In the genomic region with DNA sequence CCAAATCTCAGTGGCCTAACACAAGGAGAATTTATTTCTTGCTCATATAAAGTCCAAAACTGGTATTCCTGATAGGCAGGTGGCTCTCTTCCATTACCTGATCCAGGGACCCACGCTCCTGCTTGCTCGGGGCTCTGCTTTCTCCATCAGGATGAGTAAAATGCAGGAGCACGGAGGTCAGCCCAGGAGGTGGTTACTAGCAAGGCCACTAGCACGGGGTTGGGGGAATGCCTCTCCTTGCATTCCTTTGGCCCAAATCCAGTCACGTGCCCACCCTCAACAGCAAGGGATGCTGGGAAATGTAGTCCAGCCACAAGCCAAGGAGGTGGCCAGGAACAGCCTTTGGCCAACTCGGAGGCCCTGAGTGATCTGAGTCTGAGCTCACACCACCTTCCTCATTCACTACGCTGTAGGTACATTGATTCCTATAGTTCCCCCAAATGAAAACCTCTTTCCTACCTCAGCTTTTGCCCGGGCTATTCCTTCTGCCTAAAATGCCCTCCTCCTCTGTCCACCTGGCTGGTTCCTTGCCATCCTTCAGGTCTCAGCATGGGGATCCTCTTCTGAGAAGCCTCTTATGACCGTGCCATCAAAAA, we compare ENCODE assay signal across 1 cellular context.
TF ChIP-seq lines count a peak whose summit lies in the region.

No MANE protein-coding gene starts in this region.

TF ChIP-seq in HepG2, 621 proteins besides CTCF, POLR2A, EP300 and RAD21 (continued from another document and continues in another):
- TF ChIP-seq NFAT5 (CRISPR knock-in tag; IDR thresholded peaks at IDR 0.05) (no peak), TFAP4 (IDR thresholded peaks at IDR 0.05; ENCODE audit: borderline replicate concordance, low read depth) (no peak), HDAC2 (CRISPR knock-in tag; IDR thresholded peaks at IDR 0.05) (no peak), ARNT2 (CRISPR knock-in tag; IDR thresholded peaks at IDR 0.05; ENCODE audit: low read depth) (no peak), MBNL3 (CRISPR knock-in tag; conservative IDR thresholded peaks at IDR 0.05) (no peak), HOXA3 (CRISPR knock-in tag; IDR thresholded peaks at IDR 0.05) (peak; percentile 65; the same call in 1 of the 2 replicates), IKZF4 (CRISPR knock-in tag; IDR thresholded peaks at IDR 0.05; ENCODE audit: borderline replicate concordance, low read depth, not compliant biosample characterization) (peak; percentile 10), THYN1 (CRISPR knock-in tag; IDR thresholded peaks at IDR 0.05; ENCODE audit: borderline replicate concordance, low read depth) (no peak), ZKSCAN5 (CRISPR knock-in tag; IDR thresholded peaks at IDR 0.05) (no peak), ZNF678 (CRISPR knock-in tag; IDR thresholded peaks at IDR 0.05) (no peak), ZNF672 (CRISPR knock-in tag; IDR thresholded peaks at IDR 0.05) (no peak), NR2F2 (IDR thresholded peaks at IDR 0.05; ENCODE audit: borderline replicate concordance, low read depth) (no peak), ZSCAN22 (CRISPR knock-in tag; IDR thresholded peaks at IDR 0.05) (no peak), GTF2F1 (IDR thresholded peaks at IDR 0.05; ENCODE audit: low read length) (no peak), CENPT (CRISPR knock-in tag; IDR thresholded peaks at IDR 0.05; ENCODE audit: low read depth) (no peak), RARA (CRISPR knock-in tag; IDR thresholded peaks at IDR 0.05) (0 out of 2 replicates have a peak, but pooled peaks have one; percentile 13), TEAD3 (CRISPR knock-in tag; optimal IDR thresholded peaks at IDR 0.05; ENCODE audit: borderline replicate concordance) (peak; percentile 98), KDM2A (CRISPR knock-in tag; IDR thresholded peaks at IDR 0.05; ENCODE audit: borderline replicate concordance, low read depth) (peak; percentile 54; the same call in 1 of the 2 replicates), ZNF101 (CRISPR knock-in tag; IDR thresholded peaks at IDR 0.05; ENCODE audit: borderline replicate concordance, low read depth) (no peak), NCOA5 (CRISPR knock-in tag; IDR thresholded peaks at IDR 0.05) (no peak), NR3C1 (CRISPR knock-in tag; IDR thresholded peaks at IDR 0.05) (no peak), PITX1 (CRISPR knock-in tag; IDR thresholded peaks at IDR 0.05) (peak; percentile 47; the same call in 1 of the 2 replicates), ZNF451 (CRISPR knock-in tag; IDR thresholded peaks at IDR 0.05) (no peak), HDAC1 (CRISPR knock-in tag; IDR thresholded peaks at IDR 0.05) (no peak), ZNF550 (CRISPR knock-in tag; IDR thresholded peaks at IDR 0.05; ENCODE audit: borderline replicate concordance) (no peak), PAX8 (CRISPR knock-in tag; IDR thresholded peaks at IDR 0.05; ENCODE audit: borderline replicate concordance) (no peak), CSRNP1 (CRISPR knock-in tag; IDR thresholded peaks at IDR 0.05) (no peak), GPN1 (CRISPR knock-in tag; IDR thresholded peaks at IDR 0.05; ENCODE audit: borderline replicate concordance) (no peak), ZNF883 (CRISPR knock-in tag; IDR thresholded peaks at IDR 0.05; ENCODE audit: not compliant biosample characterization) (no peak), ZNF879 (CRISPR knock-in tag; IDR thresholded peaks at IDR 0.05) (no peak), RELA (CRISPR knock-in tag; IDR thresholded peaks at IDR 0.05) (0 out of 2 replicates have a peak, but pooled peaks have one; percentile 47), ZUFSP (CRISPR knock-in tag; IDR thresholded peaks at IDR 0.05; ENCODE audit: borderline replicate concordance) (no peak), ZNF460 (CRISPR knock-in tag; IDR thresholded peaks at IDR 0.05; ENCODE audit: borderline replicate concordance) (no peak), TAF15 (IDR thresholded peaks at IDR 0.05; ENCODE audit: low read depth, low read length, poor library complexity, severe bottlenecking) (no peak), PLRG1 (conservative IDR thresholded peaks at IDR 0.05) (no peak), ZNF430 (CRISPR knock-in tag; IDR thresholded peaks at IDR 0.05) (no peak), ZBTB3 (CRISPR knock-in tag; IDR thresholded peaks at IDR 0.05; ENCODE audit: borderline replicate concordance, low read depth) (no peak), ZC3H13 (CRISPR knock-in tag; IDR thresholded peaks at IDR 0.05) (no peak), TRIM24 (CRISPR knock-in tag; IDR thresholded peaks at IDR 0.05) (no peak), IRX3 (CRISPR knock-in tag; IDR thresholded peaks at IDR 0.05; ENCODE audit: borderline replicate concordance, low read depth) (no peak), FOXM1 (CRISPR knock-in tag; IDR thresholded peaks at IDR 0.05) (no peak), ZNF329 (CRISPR knock-in tag; IDR thresholded peaks at IDR 0.05; ENCODE audit: low read depth) (no peak)
- TF ChIP-seq, protein P1, sequence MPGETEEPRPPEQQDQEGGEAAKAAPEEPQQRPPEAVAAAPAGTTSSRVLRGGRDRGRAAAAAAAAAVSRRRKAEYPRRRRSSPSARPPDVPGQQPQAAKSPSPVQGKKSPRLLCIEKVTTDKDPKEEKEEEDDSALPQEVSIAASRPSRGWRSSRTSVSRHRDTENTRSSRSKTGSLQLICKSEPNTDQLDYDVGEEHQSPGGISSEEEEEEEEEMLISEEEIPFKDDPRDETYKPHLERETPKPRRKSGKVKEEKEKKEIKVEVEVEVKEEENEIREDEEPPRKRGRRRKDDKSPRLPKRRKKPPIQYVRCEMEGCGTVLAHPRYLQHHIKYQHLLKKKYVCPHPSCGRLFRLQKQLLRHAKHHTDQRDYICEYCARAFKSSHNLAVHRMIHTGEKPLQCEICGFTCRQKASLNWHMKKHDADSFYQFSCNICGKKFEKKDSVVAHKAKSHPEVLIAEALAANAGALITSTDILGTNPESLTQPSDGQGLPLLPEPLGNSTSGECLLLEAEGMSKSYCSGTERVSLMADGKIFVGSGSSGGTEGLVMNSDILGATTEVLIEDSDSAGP (CRISPR knock-in tag; IDR thresholded peaks at IDR 0.05; ENCODE audit: borderline replicate concordance): no peak
- TF ChIP-seq, protein P2, sequence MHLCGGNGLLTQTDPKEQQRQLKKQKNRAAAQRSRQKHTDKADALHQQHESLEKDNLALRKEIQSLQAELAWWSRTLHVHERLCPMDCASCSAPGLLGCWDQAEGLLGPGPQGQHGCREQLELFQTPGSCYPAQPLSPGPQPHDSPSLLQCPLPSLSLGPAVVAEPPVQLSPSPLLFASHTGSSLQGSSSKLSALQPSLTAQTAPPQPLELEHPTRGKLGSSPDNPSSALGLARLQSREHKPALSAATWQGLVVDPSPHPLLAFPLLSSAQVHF (CRISPR knock-in tag; IDR thresholded peaks at IDR 0.05): no peak
- TF ChIP-seq, protein P3, sequence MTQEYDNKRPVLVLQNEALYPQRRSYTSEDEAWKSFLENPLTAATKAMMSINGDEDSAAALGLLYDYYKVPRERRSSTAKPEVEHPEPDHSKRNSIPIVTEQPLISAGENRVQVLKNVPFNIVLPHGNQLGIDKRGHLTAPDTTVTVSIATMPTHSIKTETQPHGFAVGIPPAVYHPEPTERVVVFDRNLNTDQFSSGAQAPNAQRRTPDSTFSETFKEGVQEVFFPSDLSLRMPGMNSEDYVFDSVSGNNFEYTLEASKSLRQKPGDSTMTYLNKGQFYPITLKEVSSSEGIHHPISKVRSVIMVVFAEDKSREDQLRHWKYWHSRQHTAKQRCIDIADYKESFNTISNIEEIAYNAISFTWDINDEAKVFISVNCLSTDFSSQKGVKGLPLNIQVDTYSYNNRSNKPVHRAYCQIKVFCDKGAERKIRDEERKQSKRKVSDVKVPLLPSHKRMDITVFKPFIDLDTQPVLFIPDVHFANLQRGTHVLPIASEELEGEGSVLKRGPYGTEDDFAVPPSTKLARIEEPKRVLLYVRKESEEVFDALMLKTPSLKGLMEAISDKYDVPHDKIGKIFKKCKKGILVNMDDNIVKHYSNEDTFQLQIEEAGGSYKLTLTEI (CRISPR knock-in tag; conservative IDR thresholded peaks at IDR 0.05): no peak
- TF ChIP-seq, protein P4, sequence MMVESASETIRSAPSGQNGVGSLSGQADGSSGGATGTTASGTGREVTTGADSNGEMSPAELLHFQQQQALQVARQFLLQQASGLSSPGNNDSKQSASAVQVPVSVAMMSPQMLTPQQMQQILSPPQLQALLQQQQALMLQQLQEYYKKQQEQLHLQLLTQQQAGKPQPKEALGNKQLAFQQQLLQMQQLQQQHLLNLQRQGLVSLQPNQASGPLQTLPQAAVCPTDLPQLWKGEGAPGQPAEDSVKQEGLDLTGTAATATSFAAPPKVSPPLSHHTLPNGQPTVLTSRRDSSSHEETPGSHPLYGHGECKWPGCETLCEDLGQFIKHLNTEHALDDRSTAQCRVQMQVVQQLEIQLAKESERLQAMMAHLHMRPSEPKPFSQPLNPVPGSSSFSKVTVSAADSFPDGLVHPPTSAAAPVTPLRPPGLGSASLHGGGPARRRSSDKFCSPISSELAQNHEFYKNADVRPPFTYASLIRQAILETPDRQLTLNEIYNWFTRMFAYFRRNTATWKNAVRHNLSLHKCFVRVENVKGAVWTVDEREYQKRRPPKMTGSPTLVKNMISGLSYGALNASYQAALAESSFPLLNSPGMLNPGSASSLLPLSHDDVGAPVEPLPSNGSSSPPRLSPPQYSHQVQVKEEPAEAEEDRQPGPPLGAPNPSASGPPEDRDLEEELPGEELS (CRISPR knock-in tag; IDR thresholded peaks at IDR 0.05): no peak
- TF ChIP-seq, protein P5, sequence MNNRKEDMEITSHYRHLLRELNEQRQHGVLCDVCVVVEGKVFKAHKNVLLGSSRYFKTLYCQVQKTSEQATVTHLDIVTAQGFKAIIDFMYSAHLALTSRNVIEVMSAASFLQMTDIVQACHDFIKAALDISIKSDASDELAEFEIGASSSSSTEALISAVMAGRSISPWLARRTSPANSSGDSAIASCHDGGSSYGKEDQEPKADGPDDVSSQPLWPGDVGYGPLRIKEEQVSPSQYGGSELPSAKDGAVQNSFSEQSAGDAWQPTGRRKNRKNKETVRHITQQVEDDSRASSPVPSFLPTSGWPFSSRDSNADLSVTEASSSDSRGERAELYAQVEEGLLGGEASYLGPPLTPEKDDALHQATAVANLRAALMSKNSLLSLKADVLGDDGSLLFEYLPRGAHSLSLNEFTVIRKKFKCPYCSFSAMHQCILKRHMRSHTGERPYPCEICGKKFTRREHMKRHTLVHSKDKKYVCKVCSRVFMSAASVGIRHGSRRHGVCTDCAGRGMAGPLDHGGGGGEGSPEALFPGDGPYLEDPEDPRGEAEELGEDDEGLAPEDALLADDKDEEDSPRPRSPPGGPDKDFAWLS (CRISPR knock-in tag; IDR thresholded peaks at IDR 0.05; ENCODE audit: borderline replicate concordance): no peak
